Comparison of ENCODE assay signal across 5 cellular contexts in genomic region chr1:6597777-6598131, GRCh38.
A peak's percentile ranks its signal among the peaks of the same experiment; 100 is the strongest.
DNase-seq lines count a peak whose midpoint lies in the region.
"Had no signal": no experiment of that assay in that cellular context is flagged by ENCODE, and none has a peak within 500 bp of the region (broad histone marks: within the 10 kb centered on the region; RNA-seq: fewer than 3 reads in every experiment).

No MANE protein-coding gene starts in this region.

- H3K27me3 ChIP-seq in subcutaneous abdominal adipose tissue (ENCODE audit: control insufficient read depth in 5 of 5, insufficient read depth in 4 of 5, low read length in 5 of 5) = no peaks in the 10 kb centered on the region

- H3K4me1 ChIP-seq in subcutaneous abdominal adipose tissue (ENCODE audit: control insufficient read depth in 5 of 5, insufficient read depth in 5 of 5, low read length in 5 of 5) = peaks cover 16 to 77% (median 56%) of the 10 kb centered on the region in 5 donors

- H3K9me3 ChIP-seq in subcutaneous abdominal adipose tissue (ENCODE audit: control insufficient read depth in 5 of 5, low read length in 5 of 5) = no peaks in the 10 kb centered on the region

- peak overlapping the region in 3 of 5 donors; percentile 12 to 38 (median 19) for H3K4me3 ChIP-seq in subcutaneous abdominal adipose tissue (ENCODE audit: low read depth in 1 of 5, low read length in 5 of 5)

- peak overlapping the region in 1 of 5 donors; percentile 57 for H3K9ac ChIP-seq in subcutaneous abdominal adipose tissue (ENCODE audit: low read length in 5 of 5)

- peaks cover 0 to 67% (median 55%) of the 10 kb centered on the region in 5 donors for H3K36me3 ChIP-seq in subcutaneous abdominal adipose tissue (ENCODE audit: control insufficient read depth in 5 of 5, insufficient read depth in 5 of 5, low read length in 5 of 5)

- DNase-seq in retina = no peak
- DNase-seq: activated CD8-positive, alpha-beta memory T cell treated with anti-CD3 and anti-CD28 coated beads for 24 hours; GDM1; NCI-H146 had no signal

- peak overlapping the region; percentile 100 for H3K27ac ChIP-seq in subcutaneous abdominal adipose tissue (ENCODE audit: low read depth, low read length)
